1 cellular context compared by ENCODE assay signal in the genomic region with DNA sequence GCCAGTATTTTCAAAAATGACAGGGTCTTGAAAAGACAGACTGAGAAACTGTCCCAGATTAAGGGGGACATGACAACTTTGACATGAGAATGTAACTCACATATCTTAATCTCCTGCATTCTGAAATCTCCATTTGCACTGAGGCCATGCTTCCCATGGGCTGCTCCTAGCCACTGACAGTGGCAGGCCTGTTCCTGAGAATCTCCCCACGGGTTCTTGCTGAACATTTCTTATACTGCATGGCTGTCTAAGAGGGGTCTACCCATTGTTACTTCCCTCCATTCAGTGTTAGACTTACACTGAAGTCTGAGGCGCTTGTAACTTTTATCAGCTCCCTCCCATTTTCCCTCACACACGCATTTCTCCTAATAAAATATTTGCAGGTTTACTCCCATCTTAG.
TF ChIP-seq lines count a peak whose summit lies in the region.

No MANE protein-coding gene starts in this region.

TF ChIP-seq in A549, 52 proteins besides CTCF, POLR2A, EP300 and RAD21 (continued from another document):
- TF ChIP-seq, protein P1, sequence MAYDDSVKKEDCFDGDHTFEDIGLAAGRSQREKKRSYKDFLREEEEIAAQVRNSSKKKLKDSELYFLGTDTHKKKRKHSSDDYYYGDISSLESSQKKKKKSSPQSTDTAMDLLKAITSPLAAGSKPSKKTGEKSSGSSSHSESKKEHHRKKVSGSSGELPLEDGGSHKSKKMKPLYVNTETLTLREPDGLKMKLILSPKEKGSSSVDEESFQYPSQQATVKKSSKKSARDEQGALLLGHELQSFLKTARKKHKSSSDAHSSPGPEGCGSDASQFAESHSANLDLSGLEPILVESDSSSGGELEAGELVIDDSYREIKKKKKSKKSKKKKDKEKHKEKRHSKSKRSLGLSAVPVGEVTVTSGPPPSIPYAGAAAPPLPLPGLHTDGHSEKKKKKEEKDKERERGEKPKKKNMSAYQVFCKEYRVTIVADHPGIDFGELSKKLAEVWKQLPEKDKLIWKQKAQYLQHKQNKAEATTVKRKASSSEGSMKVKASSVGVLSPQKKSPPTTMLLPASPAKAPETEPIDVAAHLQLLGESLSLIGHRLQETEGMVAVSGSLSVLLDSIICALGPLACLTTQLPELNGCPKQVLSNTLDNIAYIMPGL (CRISPR knock-in tag; IDR thresholded peaks at IDR 0.05; ENCODE audit: borderline replicate concordance) = no peak
